Comparison of ENCODE assay signal across 8 cellular contexts in the genomic region with DNA sequence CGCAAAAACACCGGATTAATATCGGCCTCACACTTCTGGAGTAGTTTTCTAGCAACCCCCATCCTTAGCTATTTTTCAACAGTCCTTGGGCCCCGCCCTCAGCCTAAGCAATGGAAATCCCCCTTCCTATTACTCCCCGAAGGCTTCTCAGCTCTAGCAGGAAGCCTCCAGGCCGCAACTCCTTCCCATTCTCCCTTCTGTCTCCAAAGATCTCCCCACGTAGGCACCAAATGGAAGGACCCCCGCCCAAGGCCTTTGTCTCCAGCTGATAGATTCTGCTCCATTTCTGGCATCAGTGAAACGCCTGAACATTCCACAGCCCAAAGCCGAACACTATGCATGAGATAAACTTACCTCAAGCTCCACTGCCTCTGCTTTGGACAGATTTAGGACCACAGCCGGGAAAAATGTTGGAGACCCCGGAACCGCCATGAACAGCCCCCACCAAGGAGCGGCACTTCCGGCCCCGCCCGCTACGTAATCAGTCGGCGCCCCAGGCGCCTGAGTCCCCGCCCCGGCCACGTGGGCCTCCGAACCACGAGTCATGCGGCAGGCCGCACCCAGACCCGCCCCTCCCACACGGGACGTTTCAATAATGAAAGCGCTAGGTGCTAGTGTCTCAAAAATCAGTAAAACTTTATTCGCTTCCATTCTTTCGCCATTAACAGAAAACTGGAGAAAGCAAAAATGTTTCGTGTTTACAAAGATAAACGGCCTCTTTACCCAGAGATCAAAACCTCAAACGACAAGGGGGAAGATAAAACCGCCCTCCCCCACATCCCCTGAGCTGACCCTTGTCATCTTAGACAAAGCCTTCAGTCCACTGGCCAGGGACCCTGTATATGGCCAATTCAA. TPM values are rescaled to one million over a fixed set of nuclear protein-coding genes. Genes with fewer than 3 reads are reported as not detected.
A peak's percentile ranks its signal among the peaks of the same experiment; 100 is the strongest.
DNase-seq lines count a peak whose midpoint lies in the region; ATAC-seq and TF ChIP-seq lines count a peak whose summit lies in the region.

A gene (minus strand): TSS at position 468 of the 855 bp plus-strand sequence. CDS start 611 bp downstream, outside the sequence.

- TF ChIP-seq POLR2A in breast epithelium (IDR thresholded peaks at IDR 0.05): peak; percentile 23

- H3K9me3 ChIP-seq in AG04450 (ENCODE audit: control insufficient read depth, insufficient read depth, low read length) (no peaks in the 10 kb centered on the region), WERI-Rb-1 (ENCODE audit: severe bottlenecking) (no peaks in the 10 kb centered on the region), breast epithelium (no peaks in the 10 kb centered on the region), iPS-20b (ENCODE audit: insufficient read depth, low read depth, low read length) (no peaks in the 10 kb centered on the region)

- CTCF ChIA-PET in AG04450 (lab: Charles Lee): interaction anchor here (1.3 to 2.0 kb wide), 2 partner anchors 337 to 370 kb away, joined by 3 to 6 read pairs; no protein-coding TSS in a partner anchor

- POLR2A ChIA-PET in AG04450 (lab: Yijun Ruan, JAX): interaction anchor here (0.5 to 1.5 kb wide), 3 partner anchors 22 to 824 kb away, joined by 3 to 5 read pairs (median 3); a partner anchor contains a TSS

- TF ChIP-seq CTCF in AG04450 (IDR thresholded peaks at IDR 0.05; ENCODE audit: low read depth, low read length) (no peak), WERI-Rb-1 (IDR thresholded peaks at IDR 0.05; ENCODE audit: low read depth, low read length) (no peak), breast epithelium (IDR thresholded peaks at IDR 0.05) (no peak)

- ATAC-seq in GM18873 (IDR thresholded peaks at IDR 0.05; ENCODE audit: low FRiP score, unreplicated experiment): peak; percentile 71
- peak; percentile 90 for ATAC-seq in HG03135 (IDR thresholded peaks at IDR 0.05; ENCODE audit: unreplicated experiment)

- H3K27ac ChIP-seq in AG04450 (ENCODE audit: low read depth, low read length) (peak within 1 kb of the TSS; percentile 95), WERI-Rb-1 (peak within 1 kb of the TSS; percentile 83), breast epithelium (peak within 1 kb of the TSS; percentile 88 to 89), iPS-20b (ENCODE audit: low read length) (peak within 1 kb of the TSS; percentile 91), skin epidermis (peak within 1 kb of the TSS; percentile 85 to 99 (median 96))

- DNase-seq in AG04450 (ENCODE audit: low read depth, low spot score) (peak; percentile 69), NCI-H2196 (lab: John Stamatoyannopoulos, UW; ENCODE audit: unreplicated experiment) (peak; percentile 95), WERI-Rb-1 (peak; percentile 93), breast epithelium (ENCODE audit: low spot score in 2 of 2) (peak; percentile 86 to 91)

- H3K4me3 ChIP-seq in AG04450 (ENCODE audit: low read depth, low read length) (peak within 1 kb of the TSS; percentile 92), WERI-Rb-1 (ENCODE audit: low read depth, low read length) (peak within 1 kb of the TSS; percentile 85), breast epithelium (peak within 1 kb of the TSS; percentile 68 to 89 (median 86)), iPS-20b (ENCODE audit: low read length) (peak within 1 kb of the TSS; percentile 97), skin epidermis (peak within 1 kb of the TSS; percentile 52 to 93 (median 74))

- no peaks in the 10 kb centered on the region for H3K27me3 ChIP-seq in AG04450 (ENCODE audit: control insufficient read depth, insufficient read depth, low read length)
- H3K27me3 ChIP-seq in WERI-Rb-1 (ENCODE audit: insufficient read depth, low read depth, severe bottlenecking): no peaks in the 10 kb centered on the region
- no peaks in the 10 kb centered on the region for H3K27me3 ChIP-seq in breast epithelium
- H3K27me3 ChIP-seq in iPS-20b (ENCODE audit: insufficient read depth, low read length): no peaks in the 10 kb centered on the region

- intact Hi-C loops in breast epithelium (cut with DNase I; ENCODE audit: low total_unique reads): no loop called here

- peak within 1 kb of the TSS; percentile 99 for H3K9ac ChIP-seq in iPS-20b (ENCODE audit: low read depth, low read length)

- H3K36me3 ChIP-seq in WERI-Rb-1 (peaks cover 69% of the 10 kb centered on the region), breast epithelium (no peaks in the 10 kb centered on the region), iPS-20b (ENCODE audit: insufficient read depth, low read depth, low read length) (peaks cover 78% of the 10 kb centered on the region)

- H3K4me1 ChIP-seq in breast epithelium: no peaks in the 10 kb centered on the region
- H3K4me1 ChIP-seq in iPS-20b (ENCODE audit: insufficient read depth, low read length): peaks cover 6% of the 10 kb centered on the region

RNA-seq across cellular contexts. Expression of the gene that starts here (rescaled TPM):
- 50.7 and 69.8 TPM in 2 replicates for polyA plus RNA-seq in AG04450 (2011; rRNA removed)
- 37.0 and 57.5 TPM in 2 replicates for polyA minus RNA-seq in AG04450 (2011; rRNA and poly(A)+ RNA removed)
- 10 to 100 TPM; 23.4 to 27.4 (median 25.6) TPM for total RNA-seq in breast epithelium

Comparison
In these comparisons a context has a peak if more than half of its experiments do, and no peak if none do; other contexts are left out.
1. Peak in every context shown above with its lines: DNase-seq, ATAC-seq, H3K4me3 ChIP-seq and H3K27ac ChIP-seq.